In genomic region chr4:118834960-118835895, GRCh38 we compare ENCODE assay signal across 8 cellular contexts. TPM values are rescaled to one million over a fixed set of nuclear protein-coding genes. Genes with fewer than 3 reads are reported as not detected.
DNase-seq lines count a peak whose midpoint lies in the region; ATAC-seq and TF ChIP-seq lines count a peak whose summit lies in the region.

No MANE protein-coding gene starts in this region.

- peaks cover 11% of the 10 kb centered on the region for H3F3A ChIP-seq in PC-9 (ENCODE audit: insufficient read depth, low read depth)

- peak overlapping the region; percentile 96 for H3K4me3 ChIP-seq in CD8-positive, alpha-beta memory T cell (ENCODE audit: low read length)
- H3K4me3 ChIP-seq in PC-9 (peak overlapping the region; percentile 84), fibroblast of mammary gland (ENCODE audit: control insufficient read depth, low read depth, low read length) (peak overlapping the region; percentile 98), stomach smooth muscle (ENCODE audit: low read length in 2 of 2) (peak overlapping the region; percentile 88 to 90)

- DNase-seq in CD8-positive, alpha-beta memory T cell = peak; percentile 11 to 58 (median 28)
- DNase-seq in PC-9 = peak; percentile 29 to 77
- DNase-seq in activated T-helper 1 cell treated with anti-CD3 and anti-CD28 coated beads, Interleukin-12 subunit alpha, Interleukin-12 subunit beta, Interleukin-2, Interleukin-4 antibody, amounts not matched to agents 30 ng/mL and 10 ng/mL and 1 ng/mL, durations not matched to agents 14 hours and 24 hours and 36 hours (ENCODE audit: low spot score) = peak; percentile 42
- peak; percentile 92 for DNase-seq in fibroblast of mammary gland (ENCODE audit: low read depth)
- DNase-seq in naive B cell = peak; percentile 41

- peak; percentile 66 for ATAC-seq in GM19324 (IDR thresholded peaks at IDR 0.05; ENCODE audit: low FRiP score, unreplicated experiment)
- peak; percentile 58 for ATAC-seq in HG03432 (IDR thresholded peaks at IDR 0.05; ENCODE audit: unreplicated experiment)
- ATAC-seq in naive B cell (ENCODE audit: low read depth in 2 of 2) = peak; percentile 28

- H3K27ac Mint-ChIP-seq in CD8-positive, alpha-beta memory T cell = peak overlapping the region; percentile 78 to 95 (median 89)
- H3K27ac Mint-ChIP-seq in activated T-helper 1 cell treated with anti-CD3 and anti-CD28 coated beads, Interleukin-12 subunit alpha, Interleukin-12 subunit beta, Interleukin-2, Interleukin-4 antibody, amounts not matched to agents 30 ng/mL and 10 ng/mL and 1 ng/mL, durations not matched to agents 14 hours and 24 hours and 36 hours = peak overlapping the region; percentile 84
- H3K27ac Mint-ChIP-seq in naive B cell = peak overlapping the region; percentile 81 to 95 (median 88)

- TF ChIP-seq CTCF in PC-9 (conservative IDR thresholded peaks at IDR 0.05) (no peak), fibroblast of mammary gland (conservative IDR thresholded peaks at IDR 0.05; ENCODE audit: control insufficient read depth, insufficient read depth, low read depth, low read length) (no peak)

- peak overlapping the region; percentile 88 for H3K27ac ChIP-seq in CD8-positive, alpha-beta memory T cell (ENCODE audit: low read depth, low read length)
- peak overlapping the region; percentile 68 for H3K27ac ChIP-seq in PC-9
- H3K27ac ChIP-seq in stomach smooth muscle (ENCODE audit: low read length) = peak overlapping the region; percentile 87

- H3K4me2 ChIP-seq in PC-9 = peak overlapping the region; percentile 73

- peak overlapping the region; percentile 88 to 100 (median 98) for H3K4me3 Mint-ChIP-seq in CD8-positive, alpha-beta memory T cell
- H3K4me3 Mint-ChIP-seq in activated T-helper 1 cell treated with anti-CD3 and anti-CD28 coated beads, Interleukin-12 subunit alpha, Interleukin-12 subunit beta, Interleukin-2, Interleukin-4 antibody, amounts not matched to agents 30 ng/mL and 10 ng/mL and 1 ng/mL, durations not matched to agents 14 hours and 24 hours and 36 hours = peak overlapping the region; percentile 99
- H3K4me3 Mint-ChIP-seq in naive B cell = peak overlapping the region; percentile 92 to 100 (median 100)

- peak overlapping the region; percentile 85 to 90 for H3K9ac ChIP-seq in stomach smooth muscle (ENCODE audit: low read length in 2 of 2)

- intact Hi-C loops in PC-9 (cut with micrococcal nuclease; ENCODE audit: unreplicated experiment) = no loop called here
- intact Hi-C loops in activated T-helper 1 cell treated with anti-CD3 and anti-CD28 coated beads, Interleukin-12 subunit alpha, Interleukin-12 subunit beta, Interleukin-2, Interleukin-4 antibody, amounts not matched to agents 30 ng/mL and 10 ng/mL and 1 ng/mL, durations not matched to agents 14 hours and 24 hours and 36 hours (cut with micrococcal nuclease) = loop anchor here (1.0 to 5.0 kb wide), 5 partner anchors 18 to 617 kb away; partner anchors contain the start of gene METTL14

- no peaks in the 10 kb centered on the region for H3K9me2 ChIP-seq in PC-9 (ENCODE audit: insufficient read depth)

- POLR2A ChIA-PET in CD8-positive, alpha-beta memory T cell (lab: Charles Lee) = no interaction called here
- POLR2A ChIA-PET in PC-9 (lab: Charles Lee; ENCODE audit: unreplicated experiment) = no interaction called here

- peaks cover 34 to 48% (median 41%) of the 10 kb centered on the region in 3 donors for H3K4me1 Mint-ChIP-seq in CD8-positive, alpha-beta memory T cell
- peaks cover 38% of the 10 kb centered on the region for H3K4me1 Mint-ChIP-seq in activated T-helper 1 cell treated with anti-CD3 and anti-CD28 coated beads, Interleukin-12 subunit alpha, Interleukin-12 subunit beta, Interleukin-2, Interleukin-4 antibody, amounts not matched to agents 30 ng/mL and 10 ng/mL and 1 ng/mL, durations not matched to agents 14 hours and 24 hours and 36 hours (ENCODE audit: low read depth)
- peaks cover 19 to 21% (median 20%) of the 10 kb centered on the region in 3 donors for H3K4me1 Mint-ChIP-seq in naive B cell

- CTCF ChIA-PET in CD8-positive, alpha-beta memory T cell (lab: Charles Lee) = no interaction called here
- CTCF ChIA-PET in PC-9 (lab: Charles Lee) = no interaction called here

- H4K20me1 ChIP-seq in PC-9 (ENCODE audit: insufficient read depth) = no peaks in the 10 kb centered on the region

- H3K9me3 ChIP-seq in CD8-positive, alpha-beta memory T cell (ENCODE audit: low read length) = no peaks in the 10 kb centered on the region
- H3K9me3 ChIP-seq in PC-9 (ENCODE audit: insufficient read depth, low read depth) (no peaks in the 10 kb centered on the region), stomach smooth muscle (ENCODE audit: control insufficient read depth in 2 of 2, low read length in 2 of 2) (no peaks in the 10 kb centered on the region)

- H3K27me3 Mint-ChIP-seq in CD8-positive, alpha-beta memory T cell = no peaks in the 10 kb centered on the region
- no peaks in the 10 kb centered on the region for H3K27me3 Mint-ChIP-seq in activated T-helper 1 cell treated with anti-CD3 and anti-CD28 coated beads, Interleukin-12 subunit alpha, Interleukin-12 subunit beta, Interleukin-2, Interleukin-4 antibody, amounts not matched to agents 30 ng/mL and 10 ng/mL and 1 ng/mL, durations not matched to agents 14 hours and 24 hours and 36 hours (ENCODE audit: insufficient read depth)
- peaks cover 4 to 9% (median 7%) of the 10 kb centered on the region in 3 donors for H3K27me3 Mint-ChIP-seq in naive B cell

- H3K27me3 ChIP-seq in CD8-positive, alpha-beta memory T cell (ENCODE audit: insufficient read depth, low read length, poor library complexity, severe bottlenecking) = no peaks in the 10 kb centered on the region
- no peaks in the 10 kb centered on the region for H3K27me3 ChIP-seq in PC-9 (ENCODE audit: insufficient read depth, low read depth)
- no peaks in the 10 kb centered on the region for H3K27me3 ChIP-seq in stomach smooth muscle (ENCODE audit: control insufficient read depth in 1 of 2, insufficient read depth in 2 of 2, low read length in 2 of 2)

- H3K9me3 Mint-ChIP-seq in CD8-positive, alpha-beta memory T cell = no peaks in the 10 kb centered on the region
- no peaks in the 10 kb centered on the region for H3K9me3 Mint-ChIP-seq in activated T-helper 1 cell treated with anti-CD3 and anti-CD28 coated beads, Interleukin-12 subunit alpha, Interleukin-12 subunit beta, Interleukin-2, Interleukin-4 antibody, amounts not matched to agents 30 ng/mL and 10 ng/mL and 1 ng/mL, durations not matched to agents 14 hours and 24 hours and 36 hours
- no peaks in the 10 kb centered on the region for H3K9me3 Mint-ChIP-seq in naive B cell

- BruUV-seq in PC-9 (replicated peaks; lab: Mats Ljungman, UMichigan) = TSS peak; percentile 72

- peaks cover 0 to 29% (median 18%) of the 10 kb centered on the region in 3 donors for H3K36me3 Mint-ChIP-seq in CD8-positive, alpha-beta memory T cell
- H3K36me3 Mint-ChIP-seq in activated T-helper 1 cell treated with anti-CD3 and anti-CD28 coated beads, Interleukin-12 subunit alpha, Interleukin-12 subunit beta, Interleukin-2, Interleukin-4 antibody, amounts not matched to agents 30 ng/mL and 10 ng/mL and 1 ng/mL, durations not matched to agents 14 hours and 24 hours and 36 hours (ENCODE audit: low read depth) = peaks cover 19% of the 10 kb centered on the region
- peaks cover 9 to 22% of the 10 kb centered on the region in 2 donors for H3K36me3 Mint-ChIP-seq in naive B cell

- no peaks in the 10 kb centered on the region for H3K36me3 ChIP-seq in CD8-positive, alpha-beta memory T cell (ENCODE audit: insufficient read depth, low read length)
- H3K36me3 ChIP-seq in PC-9 (ENCODE audit: low read depth) (no peaks in the 10 kb centered on the region), stomach smooth muscle (ENCODE audit: control insufficient read depth in 2 of 2, insufficient read depth in 2 of 2, low read length in 2 of 2) (peaks cover 3 to 17% of the 10 kb centered on the region in 2 donors)

- peaks cover 8% of the 10 kb centered on the region for H3K4me1 ChIP-seq in CD8-positive, alpha-beta memory T cell (ENCODE audit: insufficient read depth, low read length)
- H3K4me1 ChIP-seq in PC-9 (replicated peaks; ENCODE audit: insufficient read depth) (peaks cover 9% of the 10 kb centered on the region), stomach smooth muscle (ENCODE audit: control insufficient read depth, insufficient read depth, low read length) (peaks cover 9% of the 10 kb centered on the region)

- H3K79me2 ChIP-seq in PC-9 (ENCODE audit: low read depth) = peaks cover 12% of the 10 kb centered on the region

- H2AFZ ChIP-seq in PC-9 = peak overlapping the region; percentile 100

RNA-seq across cellular contexts. Expression of gene SEC24D, which starts 0.7 kb away (rescaled TPM):
- total RNA-seq in CD8-positive, alpha-beta memory T cell = 10 to 100 TPM; 22.7 to 24.3 TPM
- polyA plus RNA-seq in CD8-positive, alpha-beta memory T cell = 23.8 TPM
- 10.2 and 17.3 TPM in 2 replicates for total RNA-seq in PC-9 (2021)
- total RNA-seq in activated T-helper 1 cell treated with anti-CD3 and anti-CD28 coated beads, Interleukin-12 subunit alpha, Interleukin-12 subunit beta, Interleukin-2, Interleukin-4 antibody, amounts not matched to agents 30 ng/mL and 10 ng/mL and 1 ng/mL, durations not matched to agents 14 hours and 24 hours and 36 hours = 50.0 and 55.2 TPM in 2 replicates
- polyA plus RNA-seq in naive B cell (ENCODE audit: low read depth in 6 of 6) = 10 to 100 TPM; 10.7 to 13.8 (median 11.3) TPM

RNA-seq across cellular contexts. Expression of gene SYNPO2, which starts 53.4 kb away (rescaled TPM):
- under 1 TPM; 0.16 to 0.22 TPM for total RNA-seq in CD8-positive, alpha-beta memory T cell
- polyA plus RNA-seq in CD8-positive, alpha-beta memory T cell = 0.21 TPM
- total RNA-seq in PC-9 (2021) = 0.53 and 0.87 TPM in 2 replicates
- 0.12 and 0.26 TPM in 2 replicates for total RNA-seq in activated T-helper 1 cell treated with anti-CD3 and anti-CD28 coated beads, Interleukin-12 subunit alpha, Interleukin-12 subunit beta, Interleukin-2, Interleukin-4 antibody, amounts not matched to agents 30 ng/mL and 10 ng/mL and 1 ng/mL, durations not matched to agents 14 hours and 24 hours and 36 hours
- under 1 TPM in 4 of 6 donors, not detected in 2; 0.05 to 0.24 (median 0.12) TPM for polyA plus RNA-seq in naive B cell (ENCODE audit: low read depth in 6 of 6)

Comparison
In these comparisons a context has a peak if more than half of its experiments do, and no peak if none do; other contexts are left out.
1. Peak in every context shown above with its lines: DNase-seq, ATAC-seq, H3K4me3 ChIP-seq and H3K27ac ChIP-seq.
2. DNase-seq: peak in every context shown above with its lines; median percentile 92 in fibroblast of mammary gland; 53 in PC-9; 42 in activated T-helper 1 cell treated with anti-CD3 and anti-CD28 coated beads, Interleukin-12 subunit alpha, Interleukin-12 subunit beta, Interleukin-2, Interleukin-4 antibody, amounts not matched to agents 30 ng/mL and 10 ng/mL and 1 ng/mL, durations not matched to agents 14 hours and 24 hours and 36 hours; 41 in naive B cell; 28 in CD8-positive, alpha-beta memory T cell.